In the genomic region with DNA sequence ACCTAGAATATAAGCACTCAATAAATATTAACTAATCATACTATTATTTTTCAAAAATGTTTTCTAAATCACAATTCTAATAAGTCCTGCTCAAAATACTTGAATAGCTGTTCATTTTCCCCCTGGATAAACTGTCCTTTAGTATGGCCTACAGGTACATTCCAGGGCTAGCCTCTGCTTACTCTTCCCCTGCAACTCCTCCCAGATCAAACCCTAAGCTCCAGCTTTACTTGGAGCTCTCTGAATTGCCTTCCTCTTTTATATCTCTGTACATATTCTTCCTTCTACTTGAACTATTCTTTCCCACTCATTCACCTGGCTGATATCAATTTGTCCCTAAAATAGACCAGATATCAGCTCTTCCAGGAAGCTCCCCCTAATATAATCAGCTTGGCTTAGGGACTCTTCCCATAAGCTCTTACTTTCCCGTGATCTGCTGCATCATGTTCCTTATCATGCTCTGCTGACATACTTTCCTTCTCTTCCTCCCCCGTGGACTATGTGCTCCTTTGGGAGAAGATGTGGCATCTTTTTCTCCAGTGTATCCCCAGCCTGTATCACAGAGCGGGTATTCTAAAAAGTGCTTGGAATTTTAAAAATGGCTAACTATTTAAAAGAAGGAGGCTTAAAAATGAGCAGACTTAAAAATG, we compare ENCODE assay signal across 1 cellular context.
TF ChIP-seq lines count a peak whose summit lies in the region.

No MANE protein-coding gene starts in this region.

TF ChIP-seq in K562, 482 proteins besides CTCF, POLR2A, EP300 and RAD21 (continues in another document):
- TF ChIP-seq, protein P1, sequence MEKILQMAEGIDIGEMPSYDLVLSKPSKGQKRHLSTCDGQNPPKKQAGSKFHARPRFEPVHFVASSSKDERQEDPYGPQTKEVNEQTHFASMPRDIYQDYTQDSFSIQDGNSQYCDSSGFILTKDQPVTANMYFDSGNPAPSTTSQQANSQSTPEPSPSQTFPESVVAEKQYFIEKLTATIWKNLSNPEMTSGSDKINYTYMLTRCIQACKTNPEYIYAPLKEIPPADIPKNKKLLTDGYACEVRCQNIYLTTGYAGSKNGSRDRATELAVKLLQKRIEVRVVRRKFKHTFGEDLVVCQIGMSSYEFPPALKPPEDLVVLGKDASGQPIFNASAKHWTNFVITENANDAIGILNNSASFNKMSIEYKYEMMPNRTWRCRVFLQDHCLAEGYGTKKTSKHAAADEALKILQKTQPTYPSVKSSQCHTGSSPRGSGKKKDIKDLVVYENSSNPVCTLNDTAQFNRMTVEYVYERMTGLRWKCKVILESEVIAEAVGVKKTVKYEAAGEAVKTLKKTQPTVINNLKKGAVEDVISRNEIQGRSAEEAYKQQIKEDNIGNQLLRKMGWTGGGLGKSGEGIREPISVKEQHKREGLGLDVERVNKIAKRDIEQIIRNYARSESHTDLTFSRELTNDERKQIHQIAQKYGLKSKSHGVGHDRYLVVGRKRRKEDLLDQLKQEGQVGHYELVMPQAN (IDR thresholded peaks at IDR 0.05; ENCODE audit: borderline replicate concordance), result no peak
- peak; percentile 36; the same call in 1 of the 2 replicates for TF ChIP-seq KAT7 (CRISPR knock-in tag; IDR thresholded peaks at IDR 0.05; ENCODE audit: borderline replicate concordance)
- peak; percentile 19; the same call in 1 of the 2 replicates for TF ChIP-seq TCF3 (CRISPR knock-in tag; IDR thresholded peaks at IDR 0.05)
- TF ChIP-seq CBX2 (IDR thresholded peaks at IDR 0.05; ENCODE audit: insufficient read depth, low read length, poor library complexity, severe bottlenecking), result no peak
- peak; percentile 21; the same call in 1 of the 2 replicates for TF ChIP-seq TEAD2 (tag; IDR thresholded peaks at IDR 0.05)
- peak; percentile 74 for TF ChIP-seq ARID1B (IDR thresholded peaks at IDR 0.05)
- TF ChIP-seq ZNF24 (IDR thresholded peaks at IDR 0.05), result no peak
- TF ChIP-seq ZC3H8 (IDR thresholded peaks at IDR 0.05), result no peak
- TF ChIP-seq SMARCC2 (IDR thresholded peaks at IDR 0.05; ENCODE audit: low read depth), result no peak
- TF ChIP-seq FOSL1 (tag; conservative IDR thresholded peaks at IDR 0.05), result peak; percentile 41
- TF ChIP-seq BCL6 (CRISPR knock-in tag; IDR thresholded peaks at IDR 0.05), result no peak
- TF ChIP-seq GABPB1 (CRISPR knock-in tag; IDR thresholded peaks at IDR 0.05), result 0 out of 2 replicates have a peak, but pooled peaks have one; percentile 24
- TF ChIP-seq ZNF696 (CRISPR knock-in tag; conservative IDR thresholded peaks at IDR 0.05), result no peak
- TF ChIP-seq ZC3H4 (CRISPR knock-in tag; IDR thresholded peaks at IDR 0.05; ENCODE audit: borderline replicate concordance), result no peak
- TF ChIP-seq, protein P2, sequence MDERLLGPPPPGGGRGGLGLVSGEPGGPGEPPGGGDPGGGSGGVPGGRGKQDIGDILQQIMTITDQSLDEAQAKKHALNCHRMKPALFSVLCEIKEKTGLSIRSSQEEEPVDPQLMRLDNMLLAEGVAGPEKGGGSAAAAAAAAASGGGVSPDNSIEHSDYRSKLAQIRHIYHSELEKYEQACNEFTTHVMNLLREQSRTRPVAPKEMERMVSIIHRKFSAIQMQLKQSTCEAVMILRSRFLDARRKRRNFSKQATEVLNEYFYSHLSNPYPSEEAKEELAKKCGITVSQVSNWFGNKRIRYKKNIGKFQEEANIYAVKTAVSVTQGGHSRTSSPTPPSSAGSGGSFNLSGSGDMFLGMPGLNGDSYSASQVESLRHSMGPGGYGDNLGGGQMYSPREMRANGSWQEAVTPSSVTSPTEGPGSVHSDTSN (CRISPR knock-in tag; IDR thresholded peaks at IDR 0.05; ENCODE audit: low read depth), result no peak
- TF ChIP-seq, protein P2 (tag; conservative IDR thresholded peaks at IDR 0.05; ENCODE audit: low read depth), result 0 out of 2 replicates have a peak, but pooled peaks have one; percentile 17
- no peak for TF ChIP-seq HDAC1 (IDR thresholded peaks at IDR 0.05)
- TF ChIP-seq SNIP1 (IDR thresholded peaks at IDR 0.05; ENCODE audit: low read depth), result no peak
- TF ChIP-seq COPS2 (conservative IDR thresholded peaks at IDR 0.05), result no peak
- TF ChIP-seq PHTF2 (CRISPR knock-in tag; IDR thresholded peaks at IDR 0.05), result no peak
- TF ChIP-seq, protein P3, sequence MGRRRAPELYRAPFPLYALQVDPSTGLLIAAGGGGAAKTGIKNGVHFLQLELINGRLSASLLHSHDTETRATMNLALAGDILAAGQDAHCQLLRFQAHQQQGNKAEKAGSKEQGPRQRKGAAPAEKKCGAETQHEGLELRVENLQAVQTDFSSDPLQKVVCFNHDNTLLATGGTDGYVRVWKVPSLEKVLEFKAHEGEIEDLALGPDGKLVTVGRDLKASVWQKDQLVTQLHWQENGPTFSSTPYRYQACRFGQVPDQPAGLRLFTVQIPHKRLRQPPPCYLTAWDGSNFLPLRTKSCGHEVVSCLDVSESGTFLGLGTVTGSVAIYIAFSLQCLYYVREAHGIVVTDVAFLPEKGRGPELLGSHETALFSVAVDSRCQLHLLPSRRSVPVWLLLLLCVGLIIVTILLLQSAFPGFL (CRISPR knock-in tag; IDR thresholded peaks at IDR 0.05), result no peak
- TF ChIP-seq, protein P4, sequence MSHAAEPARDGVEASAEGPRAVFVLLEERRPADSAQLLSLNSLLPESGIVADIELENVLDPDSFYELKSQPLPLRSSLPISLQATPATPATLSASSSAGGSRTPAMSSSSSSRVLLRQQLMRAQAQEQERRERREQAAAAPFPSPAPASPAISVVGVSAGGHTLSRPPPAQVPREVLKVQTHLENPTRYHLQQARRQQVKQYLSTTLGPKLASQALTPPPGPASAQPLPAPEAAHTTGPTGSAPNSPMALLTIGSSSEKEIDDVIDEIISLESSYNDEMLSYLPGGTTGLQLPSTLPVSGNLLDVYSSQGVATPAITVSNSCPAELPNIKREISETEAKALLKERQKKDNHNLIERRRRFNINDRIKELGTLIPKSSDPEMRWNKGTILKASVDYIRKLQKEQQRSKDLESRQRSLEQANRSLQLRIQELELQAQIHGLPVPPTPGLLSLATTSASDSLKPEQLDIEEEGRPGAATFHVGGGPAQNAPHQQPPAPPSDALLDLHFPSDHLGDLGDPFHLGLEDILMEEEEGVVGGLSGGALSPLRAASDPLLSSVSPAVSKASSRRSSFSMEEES (CRISPR knock-in tag; IDR thresholded peaks at IDR 0.05), result no peak
- TF ChIP-seq NONO (IDR thresholded peaks at IDR 0.05; ENCODE audit: low read depth in 2 of 2, low read length in 1 of 2), result no peak
- TF ChIP-seq RCOR1 (IDR thresholded peaks at IDR 0.05; ENCODE audit: borderline replicate concordance in 1 of 2, low read depth in 2 of 2, low read length in 2 of 2), result peak in 1 of 2 experiments; percentile 51; a peak in 1 of 4 replicates
- TF ChIP-seq CBFB (CRISPR knock-in tag; IDR thresholded peaks at IDR 0.05), result no peak
- TF ChIP-seq ARNT (IDR thresholded peaks at IDR 0.05), result no peak
- no peak for TF ChIP-seq TARDBP (IDR thresholded peaks at IDR 0.05)
- TF ChIP-seq, protein P5, sequence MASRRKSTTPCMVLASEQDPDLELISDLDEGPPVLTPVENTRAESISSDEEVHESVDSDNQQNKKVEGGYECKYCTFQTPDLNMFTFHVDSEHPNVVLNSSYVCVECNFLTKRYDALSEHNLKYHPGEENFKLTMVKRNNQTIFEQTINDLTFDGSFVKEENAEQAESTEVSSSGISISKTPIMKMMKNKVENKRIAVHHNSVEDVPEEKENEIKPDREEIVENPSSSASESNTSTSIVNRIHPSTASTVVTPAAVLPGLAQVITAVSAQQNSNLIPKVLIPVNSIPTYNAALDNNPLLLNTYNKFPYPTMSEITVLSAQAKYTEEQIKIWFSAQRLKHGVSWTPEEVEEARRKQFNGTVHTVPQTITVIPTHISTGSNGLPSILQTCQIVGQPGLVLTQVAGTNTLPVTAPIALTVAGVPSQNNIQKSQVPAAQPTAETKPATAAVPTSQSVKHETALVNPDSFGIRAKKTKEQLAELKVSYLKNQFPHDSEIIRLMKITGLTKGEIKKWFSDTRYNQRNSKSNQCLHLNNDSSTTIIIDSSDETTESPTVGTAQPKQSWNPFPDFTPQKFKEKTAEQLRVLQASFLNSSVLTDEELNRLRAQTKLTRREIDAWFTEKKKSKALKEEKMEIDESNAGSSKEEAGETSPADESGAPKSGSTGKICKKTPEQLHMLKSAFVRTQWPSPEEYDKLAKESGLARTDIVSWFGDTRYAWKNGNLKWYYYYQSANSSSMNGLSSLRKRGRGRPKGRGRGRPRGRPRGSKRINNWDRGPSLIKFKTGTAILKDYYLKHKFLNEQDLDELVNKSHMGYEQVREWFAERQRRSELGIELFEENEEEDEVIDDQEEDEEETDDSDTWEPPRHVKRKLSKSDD (conservative IDR thresholded peaks at IDR 0.05; ENCODE audit: low read length), result no peak
- TF ChIP-seq SOX6 (IDR thresholded peaks at IDR 0.05), result peak; percentile 41; the same call in 1 of the 2 replicates
- TF ChIP-seq MTA1 (IDR thresholded peaks at IDR 0.05; ENCODE audit: borderline replicate concordance), result no peak
- no peak for TF ChIP-seq ZFX (CRISPR knock-in tag; IDR thresholded peaks at IDR 0.05)
- peak; percentile 70; the same call in 1 of the 2 replicates for TF ChIP-seq ZNF41 (CRISPR knock-in tag; conservative IDR thresholded peaks at IDR 0.05)
- TF ChIP-seq, protein P6, sequence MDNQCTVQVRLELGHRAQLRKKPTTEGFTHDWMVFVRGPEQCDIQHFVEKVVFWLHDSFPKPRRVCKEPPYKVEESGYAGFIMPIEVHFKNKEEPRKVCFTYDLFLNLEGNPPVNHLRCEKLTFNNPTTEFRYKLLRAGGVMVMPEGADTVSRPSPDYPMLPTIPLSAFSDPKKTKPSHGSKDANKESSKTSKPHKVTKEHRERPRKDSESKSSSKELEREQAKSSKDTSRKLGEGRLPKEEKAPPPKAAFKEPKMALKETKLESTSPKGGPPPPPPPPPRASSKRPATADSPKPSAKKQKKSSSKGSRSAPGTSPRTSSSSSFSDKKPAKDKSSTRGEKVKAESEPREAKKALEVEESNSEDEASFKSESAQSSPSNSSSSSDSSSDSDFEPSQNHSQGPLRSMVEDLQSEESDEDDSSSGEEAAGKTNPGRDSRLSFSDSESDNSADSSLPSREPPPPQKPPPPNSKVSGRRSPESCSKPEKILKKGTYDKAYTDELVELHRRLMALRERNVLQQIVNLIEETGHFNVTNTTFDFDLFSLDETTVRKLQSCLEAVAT (IDR thresholded peaks at IDR 0.05), result peak in 1 of 2 experiments; percentile 31; a peak in 1 of 4 replicates
- TF ChIP-seq, protein P7, sequence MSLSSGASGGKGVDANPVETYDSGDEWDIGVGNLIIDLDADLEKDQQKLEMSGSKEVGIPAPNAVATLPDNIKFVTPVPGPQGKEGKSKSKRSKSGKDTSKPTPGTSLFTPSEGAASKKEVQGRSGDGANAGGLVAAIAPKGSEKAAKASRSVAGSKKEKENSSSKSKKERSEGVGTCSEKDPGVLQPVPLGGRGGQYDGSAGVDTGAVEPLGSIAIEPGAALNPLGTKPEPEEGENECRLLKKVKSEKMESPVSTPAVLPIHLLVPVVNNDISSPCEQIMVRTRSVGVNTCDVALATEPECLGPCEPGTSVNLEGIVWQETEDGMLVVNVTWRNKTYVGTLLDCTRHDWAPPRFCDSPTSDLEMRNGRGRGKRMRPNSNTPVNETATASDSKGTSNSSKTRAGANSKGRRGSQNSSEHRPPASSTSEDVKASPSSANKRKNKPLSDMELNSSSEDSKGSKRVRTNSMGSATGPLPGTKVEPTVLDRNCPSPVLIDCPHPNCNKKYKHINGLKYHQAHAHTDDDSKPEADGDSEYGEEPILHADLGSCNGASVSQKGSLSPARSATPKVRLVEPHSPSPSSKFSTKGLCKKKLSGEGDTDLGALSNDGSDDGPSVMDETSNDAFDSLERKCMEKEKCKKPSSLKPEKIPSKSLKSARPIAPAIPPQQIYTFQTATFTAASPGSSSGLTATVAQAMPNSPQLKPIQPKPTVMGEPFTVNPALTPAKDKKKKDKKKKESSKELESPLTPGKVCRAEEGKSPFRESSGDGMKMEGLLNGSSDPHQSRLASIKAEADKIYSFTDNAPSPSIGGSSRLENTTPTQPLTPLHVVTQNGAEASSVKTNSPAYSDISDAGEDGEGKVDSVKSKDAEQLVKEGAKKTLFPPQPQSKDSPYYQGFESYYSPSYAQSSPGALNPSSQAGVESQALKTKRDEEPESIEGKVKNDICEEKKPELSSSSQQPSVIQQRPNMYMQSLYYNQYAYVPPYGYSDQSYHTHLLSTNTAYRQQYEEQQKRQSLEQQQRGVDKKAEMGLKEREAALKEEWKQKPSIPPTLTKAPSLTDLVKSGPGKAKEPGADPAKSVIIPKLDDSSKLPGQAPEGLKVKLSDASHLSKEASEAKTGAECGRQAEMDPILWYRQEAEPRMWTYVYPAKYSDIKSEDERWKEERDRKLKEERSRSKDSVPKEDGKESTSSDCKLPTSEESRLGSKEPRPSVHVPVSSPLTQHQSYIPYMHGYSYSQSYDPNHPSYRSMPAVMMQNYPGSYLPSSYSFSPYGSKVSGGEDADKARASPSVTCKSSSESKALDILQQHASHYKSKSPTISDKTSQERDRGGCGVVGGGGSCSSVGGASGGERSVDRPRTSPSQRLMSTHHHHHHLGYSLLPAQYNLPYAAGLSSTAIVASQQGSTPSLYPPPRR (CRISPR knock-in tag; IDR thresholded peaks at IDR 0.05; ENCODE audit: borderline replicate concordance), result no peak
- TF ChIP-seq, protein P8, sequence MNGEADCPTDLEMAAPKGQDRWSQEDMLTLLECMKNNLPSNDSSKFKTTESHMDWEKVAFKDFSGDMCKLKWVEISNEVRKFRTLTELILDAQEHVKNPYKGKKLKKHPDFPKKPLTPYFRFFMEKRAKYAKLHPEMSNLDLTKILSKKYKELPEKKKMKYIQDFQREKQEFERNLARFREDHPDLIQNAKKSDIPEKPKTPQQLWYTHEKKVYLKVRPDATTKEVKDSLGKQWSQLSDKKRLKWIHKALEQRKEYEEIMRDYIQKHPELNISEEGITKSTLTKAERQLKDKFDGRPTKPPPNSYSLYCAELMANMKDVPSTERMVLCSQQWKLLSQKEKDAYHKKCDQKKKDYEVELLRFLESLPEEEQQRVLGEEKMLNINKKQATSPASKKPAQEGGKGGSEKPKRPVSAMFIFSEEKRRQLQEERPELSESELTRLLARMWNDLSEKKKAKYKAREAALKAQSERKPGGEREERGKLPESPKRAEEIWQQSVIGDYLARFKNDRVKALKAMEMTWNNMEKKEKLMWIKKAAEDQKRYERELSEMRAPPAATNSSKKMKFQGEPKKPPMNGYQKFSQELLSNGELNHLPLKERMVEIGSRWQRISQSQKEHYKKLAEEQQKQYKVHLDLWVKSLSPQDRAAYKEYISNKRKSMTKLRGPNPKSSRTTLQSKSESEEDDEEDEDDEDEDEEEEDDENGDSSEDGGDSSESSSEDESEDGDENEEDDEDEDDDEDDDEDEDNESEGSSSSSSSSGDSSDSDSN (IDR thresholded peaks at IDR 0.05; ENCODE audit: borderline replicate concordance in 1 of 2, low read depth in 2 of 2, low read length in 2 of 2), result 0 out of 4 replicates have a peak, but pooled peaks of 1 of the 2 experiments have one; percentile 50
- TF ChIP-seq PML (IDR thresholded peaks at IDR 0.05; ENCODE audit: low read length), result no peak
- 0 out of 4 replicates have a peak, but pooled peaks of 1 of the 2 experiments have one; percentile 25 for TF ChIP-seq KDM1A (IDR thresholded peaks at IDR 0.05)
- TF ChIP-seq MBD2 (IDR thresholded peaks at IDR 0.05; ENCODE audit: borderline replicate concordance, low read depth), result no peak
- TF ChIP-seq SAFB2 (IDR thresholded peaks at IDR 0.05; ENCODE audit: borderline replicate concordance, low read depth, low read length, severe bottlenecking), result no peak
- TF ChIP-seq TCFL5 (CRISPR knock-in tag; conservative IDR thresholded peaks at IDR 0.05), result no peak
- TF ChIP-seq ZKSCAN3 (CRISPR knock-in tag; IDR thresholded peaks at IDR 0.05), result peak; percentile 72; the same call in 1 of the 2 replicates
